In the genomic region with DNA sequence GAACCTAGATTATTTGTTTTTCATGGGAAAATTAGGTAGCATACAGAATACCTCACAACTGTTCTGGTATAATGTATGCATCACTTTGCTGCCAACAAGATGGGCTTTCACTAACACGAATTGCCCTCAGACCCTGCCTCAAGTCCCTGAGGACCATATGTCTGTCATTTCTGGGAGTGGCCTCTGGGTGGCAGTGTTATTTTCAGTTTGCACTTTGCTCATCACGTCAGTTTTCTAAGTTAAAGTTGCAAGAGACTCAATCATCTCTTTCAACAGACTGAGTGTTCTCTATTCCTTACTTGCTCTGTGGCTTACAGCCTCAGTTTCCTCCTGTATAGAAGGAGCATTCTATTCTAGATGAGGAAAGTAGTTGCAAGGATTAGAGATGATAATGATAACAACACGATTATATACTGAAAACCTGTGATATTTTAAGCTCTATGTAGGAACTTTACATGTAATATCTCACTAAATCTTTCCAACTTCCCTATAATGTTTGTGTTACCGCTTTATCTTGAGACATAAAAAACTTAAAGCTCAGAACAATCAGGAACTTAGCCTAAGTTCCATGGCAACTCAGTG, we compare ENCODE assay signal across 8 cellular contexts. TPM values are rescaled to one million over a fixed set of nuclear protein-coding genes. Genes with fewer than 3 reads are reported as not detected.
DNase-seq lines count a peak whose midpoint lies in the region; ATAC-seq and TF ChIP-seq lines count a peak whose summit lies in the region.

No MANE protein-coding gene starts in this region.

- no peaks in the 10 kb centered on the region for H3K9me3 Mint-ChIP-seq in activated T-helper 2 cell treated with anti-CD3 and anti-CD28 coated beads, Interferon-gamma antibody, Interleukin-2, Interleukin-4, amounts not matched to agents 10 μg/mL and 5 μg/mL and 100 μg/mL, durations not matched to agents 14 hours and 24 hours and 36 hours

- no peak overlapping the region for H3K27ac Mint-ChIP-seq in activated T-helper 2 cell treated with anti-CD3 and anti-CD28 coated beads, Interferon-gamma antibody, Interleukin-2, Interleukin-4, amounts not matched to agents 10 μg/mL and 5 μg/mL and 100 μg/mL, durations not matched to agents 14 hours and 24 hours and 36 hours

- H3K27ac ChIP-seq in foreskin keratinocyte: no peak overlapping the region
- H3K27ac ChIP-seq in parathyroid adenoma: no peak overlapping the region
- H3K27ac ChIP-seq in vagina: no peak overlapping the region

- no peaks in the 10 kb centered on the region for H3K27me3 ChIP-seq in foreskin keratinocyte
- H3K27me3 ChIP-seq in parathyroid adenoma (ENCODE audit: control insufficient read depth, insufficient read depth, low read length): no peaks in the 10 kb centered on the region
- no peaks in the 10 kb centered on the region for H3K27me3 ChIP-seq in vagina

- peaks cover 25% of the 10 kb centered on the region for H3K27me3 Mint-ChIP-seq in activated T-helper 2 cell treated with anti-CD3 and anti-CD28 coated beads, Interferon-gamma antibody, Interleukin-2, Interleukin-4, amounts not matched to agents 10 μg/mL and 5 μg/mL and 100 μg/mL, durations not matched to agents 14 hours and 24 hours and 36 hours (ENCODE audit: low read depth)

- no peaks in the 10 kb centered on the region for H3K79me2 ChIP-seq in parathyroid adenoma

- peaks cover 10% of the 10 kb centered on the region for H3K4me1 ChIP-seq in foreskin keratinocyte
- H3K4me1 ChIP-seq in parathyroid adenoma: no peaks in the 10 kb centered on the region
- peaks cover 8% of the 10 kb centered on the region for H3K4me1 ChIP-seq in vagina

- DNase-seq in COLO668 (lab: John Stamatoyannopoulos, UW; ENCODE audit: unreplicated experiment) (peak; percentile 11), HS-5 (ENCODE audit: low read depth) (peak; percentile 13), RPMI8226 (peak; percentile 78), foreskin keratinocyte (peak in 1 of 2 donors; percentile 49), vagina (ENCODE audit: extremely low spot score in 2 of 2) (no peak)
- peak; percentile 46 for DNase-seq in activated T-helper 2 cell treated with anti-CD3 and anti-CD28 coated beads, Interferon-gamma antibody, Interleukin-2, Interleukin-4, amounts not matched to agents 10 μg/mL and 5 μg/mL and 100 μg/mL, durations not matched to agents 14 hours and 24 hours and 36 hours (ENCODE audit: low spot score)

- intact Hi-C loops in activated T-helper 2 cell treated with anti-CD3 and anti-CD28 coated beads, Interferon-gamma antibody, Interleukin-2, Interleukin-4, amounts not matched to agents 10 μg/mL and 5 μg/mL and 100 μg/mL, durations not matched to agents 14 hours and 24 hours and 36 hours (cut with micrococcal nuclease): loop anchor here (1.0 to 5.0 kb wide), 4 partner anchors 42 to 383 kb away; partner anchors contain the start of gene YTHDC2
- intact Hi-C loops in vagina (cut with DNase I): no loop called here

- no peak overlapping the region for H3K4me2 ChIP-seq in parathyroid adenoma (ENCODE audit: low read length)

- H3K4me3 ChIP-seq in parathyroid adenoma (ENCODE audit: low read depth, low read length) (no peak overlapping the region), vagina (no peak overlapping the region)

- no peaks in the 10 kb centered on the region for H3K36me3 Mint-ChIP-seq in activated T-helper 2 cell treated with anti-CD3 and anti-CD28 coated beads, Interferon-gamma antibody, Interleukin-2, Interleukin-4, amounts not matched to agents 10 μg/mL and 5 μg/mL and 100 μg/mL, durations not matched to agents 14 hours and 24 hours and 36 hours (ENCODE audit: low read depth)

- H3K9ac ChIP-seq in parathyroid adenoma: no peak overlapping the region

- TF ChIP-seq POLR2A in vagina (IDR thresholded peaks at IDR 0.05): no peak

- ATAC-seq in GM19463 (IDR thresholded peaks at IDR 0.05; ENCODE audit: unreplicated experiment): peak; percentile 74
- ATAC-seq in foreskin keratinocyte: peak; percentile 61

- peaks cover 37% of the 10 kb centered on the region for H3K4me1 Mint-ChIP-seq in activated T-helper 2 cell treated with anti-CD3 and anti-CD28 coated beads, Interferon-gamma antibody, Interleukin-2, Interleukin-4, amounts not matched to agents 10 μg/mL and 5 μg/mL and 100 μg/mL, durations not matched to agents 14 hours and 24 hours and 36 hours (ENCODE audit: low read depth)

- H3K36me3 ChIP-seq in parathyroid adenoma (ENCODE audit: control insufficient read depth, insufficient read depth, low read length): no peaks in the 10 kb centered on the region
- H3K36me3 ChIP-seq in vagina: no peaks in the 10 kb centered on the region

- peak overlapping the region; percentile 3 for H3K4me3 Mint-ChIP-seq in activated T-helper 2 cell treated with anti-CD3 and anti-CD28 coated beads, Interferon-gamma antibody, Interleukin-2, Interleukin-4, amounts not matched to agents 10 μg/mL and 5 μg/mL and 100 μg/mL, durations not matched to agents 14 hours and 24 hours and 36 hours (ENCODE audit: low read depth)

- no peak overlapping the region for H2AFZ ChIP-seq in parathyroid adenoma

- H3K9me3 ChIP-seq in parathyroid adenoma (ENCODE audit: control insufficient read depth, low read length): no peaks in the 10 kb centered on the region
- no peaks in the 10 kb centered on the region for H3K9me3 ChIP-seq in vagina

- TF ChIP-seq CTCF in foreskin keratinocyte (conservative IDR thresholded peaks at IDR 0.05) (peak; percentile 78), parathyroid adenoma (IDR thresholded peaks at IDR 0.05) (peak; percentile 77), vagina (IDR thresholded peaks at IDR 0.05) (peak; percentile 42 to 64 (median 63))

RNA-seq across cellular contexts. Expression of gene TSSK1B, which starts 55.7 kb away (rescaled TPM):
- total RNA-seq in activated T-helper 2 cell treated with anti-CD3 and anti-CD28 coated beads, Interferon-gamma antibody, Interleukin-2, Interleukin-4, amounts not matched to agents 10 μg/mL and 5 μg/mL and 100 μg/mL, durations not matched to agents 14 hours and 24 hours and 36 hours: not detected in 2 replicates
- 0.10 and 0.14 TPM in 2 replicates for total RNA-seq in foreskin keratinocyte
- not detected in 2 replicates for polyA plus RNA-seq in foreskin keratinocyte
- 1.2 TPM for total RNA-seq in vagina

Comparison
In these comparisons a context has a peak if more than half of its experiments do, and no peak if none do; other contexts are left out.
1. DNase-seq: peak in COLO668 (single experiment), HS-5 (single experiment), RPMI8226 (single experiment) and activated T-helper 2 cell treated with anti-CD3 and anti-CD28 coated beads, Interferon-gamma antibody, Interleukin-2, Interleukin-4, amounts not matched to agents 10 μg/mL and 5 μg/mL and 100 μg/mL, durations not matched to agents 14 hours and 24 hours and 36 hours (single experiment); none in vagina (0 of 2).
2. Peak in every context shown above with its lines, with median percentiles within 50 percentile points of each other: CTCF ChIP-seq.